ENCODE assay signal across 5 cellular contexts in genomic region chr4:119343293-119343692, GRCh38. TPM values are rescaled to one million over a fixed set of nuclear protein-coding genes. Genes with fewer than 3 reads are reported as not detected.
"Had no signal": no experiment of that assay in that cellular context is flagged by ENCODE, and none has a peak within 500 bp of the region (broad histone marks: within the 10 kb centered on the region; RNA-seq: fewer than 3 reads in every experiment).

No MANE protein-coding gene starts in this region.

RNA-seq across cellular contexts. Expression of gene FABP2, which starts 21.4 kb away (rescaled TPM):
- total RNA-seq: HT-29, HT1080, IMR-90, K562 had no signal
- polyA plus RNA-seq: IgD-negative memory B cell, IMR-90, K562 had no signal
